ENCODE assay signal across 8 cellular contexts in genomic region chr1:17696417-17697301, GRCh38. TPM values are rescaled to one million over a fixed set of nuclear protein-coding genes. Genes with fewer than 3 reads are reported as not detected.
DNase-seq lines count a peak whose midpoint lies in the region; ATAC-seq and TF ChIP-seq lines count a peak whose summit lies in the region.

No MANE protein-coding gene starts in this region.

- H4K5ac ChIP-seq in mesendoderm (ENCODE audit: low read length): no peak overlapping the region

- H2BK120ac ChIP-seq in mesendoderm (ENCODE audit: low read depth, low read length): no peak overlapping the region

- no peak overlapping the region for H3K4me2 ChIP-seq in mesendoderm (ENCODE audit: low read length)

- TF ChIP-seq POLR2A in gastrocnemius medialis (IDR thresholded peaks at IDR 0.05): no peak

- no peaks in the 10 kb centered on the region for H3K36me3 Mint-ChIP-seq in endodermal cell (ENCODE audit: low read depth)

- peak; percentile 39 for TF ChIP-seq CTCF in AG09319 (IDR thresholded peaks at IDR 0.05; ENCODE audit: low read depth, low read length)
- peak; percentile 78 for TF ChIP-seq CTCF in endodermal cell (conservative IDR thresholded peaks at IDR 0.05)
- TF ChIP-seq CTCF in gastrocnemius medialis (IDR thresholded peaks at IDR 0.05 in 4 of 5, conservative IDR thresholded peaks at IDR 0.05 in 1 of 5): no peak

- H3K9me3 Mint-ChIP-seq in endodermal cell: no peaks in the 10 kb centered on the region

- no peak overlapping the region for H2AK5ac ChIP-seq in mesendoderm (ENCODE audit: low read length)

- WGBS in endodermal cell (ENCODE audit: insufficient coverage in 1 of 2, insufficient read length in 1 of 2), 2 experiments: 82 to 91% methylated on average over 28 to 42 of the region's 42 CpGs
- WGBS in mesendoderm (ENCODE audit: extremely low coverage, insufficient coverage, low lambda C conversion rate): no CpG with 5 or more reads among the region's 42 CpGs

- peak overlapping the region; percentile 81 for H3K27ac Mint-ChIP-seq in endodermal cell

- H3K9ac ChIP-seq in endodermal cell (ENCODE audit: extremely low read depth, low read length, poor library complexity, severe bottlenecking) (no peak overlapping the region), mesendoderm (ENCODE audit: low read length) (no peak overlapping the region)

- H3K4me1 Mint-ChIP-seq in endodermal cell: peaks cover 19% of the 10 kb centered on the region

- no peak overlapping the region for H3K4ac ChIP-seq in mesendoderm (ENCODE audit: low read depth, low read length)

- no peak overlapping the region for H3K4me3 Mint-ChIP-seq in endodermal cell

- H3K27me3 Mint-ChIP-seq in endodermal cell (ENCODE audit: insufficient read depth): peaks cover 47% of the 10 kb centered on the region

- intact Hi-C loops in gastrocnemius medialis (cut with DNase I; ENCODE audit: low total_unique reads): no loop called here

- H3K56ac ChIP-seq in mesendoderm (ENCODE audit: low read length): peak overlapping the region; percentile 56

- H3K4me1 ChIP-seq in endodermal cell (ENCODE audit: control insufficient read depth, insufficient read depth, low read length): no peaks in the 10 kb centered on the region
- no peaks in the 10 kb centered on the region for H3K4me1 ChIP-seq in mesendoderm (ENCODE audit: control insufficient read depth, low read depth, low read length)
- H3K4me1 ChIP-seq in gastrocnemius medialis: no peaks in the 10 kb centered on the region

- H3K23ac ChIP-seq in mesendoderm (ENCODE audit: low read length): no peak overlapping the region

- H3K27ac ChIP-seq in endodermal cell (ENCODE audit: low read depth, low read length) (no peak overlapping the region), mesendoderm (ENCODE audit: low read depth, low read length) (no peak overlapping the region), gastrocnemius medialis (no peak overlapping the region)

- in situ Hi-C loops in gastrocnemius medialis (cut with MboI; ENCODE audit: low sequenced_read_pairs in 4 of 4): no loop called here

- H3K18ac ChIP-seq in mesendoderm (ENCODE audit: low read length): no peak overlapping the region

- H3K36me3 ChIP-seq in MG63 (no peaks in the 10 kb centered on the region; the same call in 1 of the 2 replicates), endodermal cell (ENCODE audit: control insufficient read depth, insufficient read depth, low read length) (no peaks in the 10 kb centered on the region), mesendoderm (ENCODE audit: control insufficient read depth, insufficient read depth, low read length) (no peaks in the 10 kb centered on the region), gastrocnemius medialis (peaks cover 0 to 18% of the 10 kb centered on the region in 2 donors)

- DNase-seq in AG09319 (ENCODE audit: extremely low read depth, low read depth) (peak; percentile 12), MG63 (peak; percentile 39), endodermal cell (peak; percentile 86), mesendoderm (peak; percentile 84), gastrocnemius medialis (no peak)
- DNase-seq in central memory CD4-positive, alpha-beta T cell: no peak

- H3K79me1 ChIP-seq in mesendoderm (ENCODE audit: low read length): no peaks in the 10 kb centered on the region

- no peaks in the 10 kb centered on the region for H3K79me2 ChIP-seq in mesendoderm (ENCODE audit: control insufficient read depth, insufficient read depth, low read length)

- H3K27me3 ChIP-seq in MG63 (no peaks in the 10 kb centered on the region), endodermal cell (ENCODE audit: control insufficient read depth, insufficient read depth, low read length, poor library complexity, severe bottlenecking) (peaks cover 48% of the 10 kb centered on the region), mesendoderm (ENCODE audit: insufficient read depth, low read length, poor library complexity) (no peaks in the 10 kb centered on the region), gastrocnemius medialis (no peaks in the 10 kb centered on the region)

- no peak overlapping the region for H4K8ac ChIP-seq in mesendoderm (ENCODE audit: low read depth, low read length)

- H2BK5ac ChIP-seq in mesendoderm (ENCODE audit: low read length): no peak overlapping the region

- ATAC-seq in GM19395 (IDR thresholded peaks at IDR 0.05; ENCODE audit: unreplicated experiment) (no peak), GM21786 (IDR thresholded peaks at IDR 0.05; ENCODE audit: unreplicated experiment) (no peak), gastrocnemius medialis (no peak)

- H3K9me3 ChIP-seq in MG63 (no peaks in the 10 kb centered on the region), endodermal cell (ENCODE audit: control insufficient read depth, low read length) (no peaks in the 10 kb centered on the region), gastrocnemius medialis (no peaks in the 10 kb centered on the region)

- H2BK15ac ChIP-seq in mesendoderm (replicated peaks; ENCODE audit: low read depth): no peak overlapping the region

- H3K4me3 ChIP-seq in MG63 (no peak overlapping the region), endodermal cell (ENCODE audit: low read length) (no peak overlapping the region), mesendoderm (ENCODE audit: low read length) (no peak overlapping the region), gastrocnemius medialis (no peak overlapping the region)

RNA-seq across cellular contexts. Expression of gene ACTL8, which starts 58.5 kb away (rescaled TPM):
- 0.20 TPM in 1 of 2 replicates, not detected in the other for total RNA-seq in MG63 (2014; rRNA removed; shearing (Covaris generic); ENCODE audit: low replicate concordance)
- total RNA-seq in endodermal cell: not detected
- not detected for polyA plus RNA-seq in endodermal cell (2013, experiment 1 of 2)
- not detected for polyA plus RNA-seq in endodermal cell (2013, experiment 2 of 2)
- polyA plus RNA-seq in mesendoderm (2013, experiment 1 of 2): 0.72 TPM
- polyA plus RNA-seq in mesendoderm (2013, experiment 2 of 2): 0.67 TPM
- not detected for total RNA-seq in gastrocnemius medialis

Comparison
In these comparisons a context has a peak if more than half of its experiments do, and no peak if none do; other contexts are left out.
1. DNase-seq: peak in AG09319 (single experiment), MG63 (single experiment), endodermal cell (single experiment) and mesendoderm (single experiment); none in central memory CD4-positive, alpha-beta T cell (single experiment) and gastrocnemius medialis (0 of 2).
2. CTCF ChIP-seq: peak in AG09319 (single experiment) and endodermal cell (single experiment); none in gastrocnemius medialis (0 of 5).